Comparison of ENCODE assay signal across 8 cellular contexts in the genomic region with DNA sequence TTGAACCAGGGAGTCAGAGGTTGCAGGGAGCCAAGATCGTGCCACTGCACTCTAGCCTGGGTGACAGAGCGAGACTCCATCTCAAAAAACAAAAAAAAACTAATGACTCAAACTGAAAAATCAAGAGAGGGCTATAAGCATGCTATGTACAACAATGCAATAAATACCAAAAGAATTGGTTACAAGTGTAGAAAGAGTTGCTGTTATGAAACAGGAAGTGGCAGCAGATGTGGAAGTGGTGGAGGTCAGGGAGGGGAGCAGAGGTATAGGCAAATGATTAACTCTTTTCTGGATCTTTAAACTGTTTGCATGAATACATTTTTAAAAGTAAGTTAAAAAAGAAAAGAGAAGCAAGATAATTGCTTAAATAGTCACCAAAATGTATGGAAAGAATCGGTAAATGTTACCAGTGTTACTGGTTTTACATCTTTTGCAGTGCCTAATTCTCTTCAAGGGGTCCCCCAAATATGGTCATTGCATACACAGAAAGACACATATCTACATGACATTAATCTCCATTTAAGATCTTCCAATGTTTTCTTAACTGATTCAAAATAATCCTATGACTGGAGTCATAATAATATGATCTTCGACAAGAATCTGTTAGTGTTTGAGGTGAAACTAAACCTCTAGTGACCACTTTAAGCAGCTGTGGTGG. TPM values are rescaled to one million over a fixed set of nuclear protein-coding genes. Genes with fewer than 3 reads are reported as not detected.
A peak's percentile ranks its signal among the peaks of the same experiment; 100 is the strongest.
DNase-seq lines count a peak whose midpoint lies in the region; ATAC-seq, FAIRE-seq and TF ChIP-seq lines count a peak whose summit lies in the region.

No MANE protein-coding gene starts in this region.

- DNase-seq in GM18507 (ENCODE audit: extremely low spot score, insufficient read length, low read depth) (peak; percentile 68), SHP77 treated with DMSO at 0.1 percent for 48 hours (lab: John Stamatoyannopoulos, UW) (no peak), AG08396 (ENCODE audit: low spot score) (no peak), ascending aorta (ENCODE audit: low spot score in 2 of 2) (no peak)
- DNase-seq in activated CD4-positive, alpha-beta T cell treated with anti-CD3 and anti-CD28 coated beads, Interleukin-2, amount 50 U/mL, for 4 hours: no peak

- no peaks in the 10 kb centered on the region for H3K9me3 ChIP-seq in ascending aorta

- TF ChIP-seq CTCF in ascending aorta (IDR thresholded peaks at IDR 0.05): no peak

- no peak overlapping the region for H3K4me3 ChIP-seq in ascending aorta

- peak overlapping the region; percentile 3 to 92 (median 83) for H3K27ac Mint-ChIP-seq in IgD-negative memory B cell
- peak overlapping the region; percentile 86 for H3K27ac Mint-ChIP-seq in dendritic cell treated with granulocyte-macrophage colony-stimulating factor and Interleukin-4, amounts not matched to agents 40 ng/mL and 50 ng/mL, for 4 days

- H3K27ac ChIP-seq in ascending aorta: no peak overlapping the region

- intact Hi-C loops in dendritic cell treated with granulocyte-macrophage colony-stimulating factor and Interleukin-4, amounts not matched to agents 40 ng/mL and 50 ng/mL, for 4 days (cut with micrococcal nuclease): no loop called here
- intact Hi-C loops in ascending aorta (cut with DNase I): no loop called here

- peaks cover 20 to 39% (median 26%) of the 10 kb centered on the region in 3 donors for H3K4me1 Mint-ChIP-seq in IgD-negative memory B cell
- peaks cover 58% of the 10 kb centered on the region for H3K4me1 Mint-ChIP-seq in dendritic cell treated with granulocyte-macrophage colony-stimulating factor and Interleukin-4, amounts not matched to agents 40 ng/mL and 50 ng/mL, for 4 days (ENCODE audit: low read depth)

- no peaks in the 10 kb centered on the region for H3K27me3 Mint-ChIP-seq in IgD-negative memory B cell
- H3K27me3 Mint-ChIP-seq in dendritic cell treated with granulocyte-macrophage colony-stimulating factor and Interleukin-4, amounts not matched to agents 40 ng/mL and 50 ng/mL, for 4 days: no peaks in the 10 kb centered on the region

- H3K4me1 ChIP-seq in ascending aorta: no peaks in the 10 kb centered on the region

- FAIRE-seq in GM18507 (lab: Jason Lieb, UNC): peak; percentile 93

- peak; percentile 100 for ATAC-seq in GM21717 (IDR thresholded peaks at IDR 0.05; ENCODE audit: unreplicated experiment)

- H3K4me3 Mint-ChIP-seq in IgD-negative memory B cell: peak overlapping the region; percentile 25 to 90 (median 82)
- H3K4me3 Mint-ChIP-seq in dendritic cell treated with granulocyte-macrophage colony-stimulating factor and Interleukin-4, amounts not matched to agents 40 ng/mL and 50 ng/mL, for 4 days: peak overlapping the region; percentile 51

- no peaks in the 10 kb centered on the region for H3K27me3 ChIP-seq in ascending aorta

- H3K36me3 Mint-ChIP-seq in IgD-negative memory B cell: peaks cover 3% of the 10 kb centered on the region
- H3K36me3 Mint-ChIP-seq in dendritic cell treated with granulocyte-macrophage colony-stimulating factor and Interleukin-4, amounts not matched to agents 40 ng/mL and 50 ng/mL, for 4 days (ENCODE audit: low read depth): no peaks in the 10 kb centered on the region

- no peaks in the 10 kb centered on the region for H3K9me3 Mint-ChIP-seq in IgD-negative memory B cell
- peaks cover 10% of the 10 kb centered on the region for H3K9me3 Mint-ChIP-seq in dendritic cell treated with granulocyte-macrophage colony-stimulating factor and Interleukin-4, amounts not matched to agents 40 ng/mL and 50 ng/mL, for 4 days

- H3K36me3 ChIP-seq in ascending aorta: no peaks in the 10 kb centered on the region

RNA-seq across cellular contexts. Expression of a gene that starts 15.0 kb away (rescaled TPM):
- 307 TPM for polyA plus RNA-seq in IgD-negative memory B cell
- total RNA-seq in ascending aorta: not detected

RNA-seq across cellular contexts. Expression of a gene that starts 35.3 kb away (rescaled TPM):
- not detected for polyA plus RNA-seq in IgD-negative memory B cell
- 3.4 TPM for total RNA-seq in ascending aorta
